In the genomic region with DNA sequence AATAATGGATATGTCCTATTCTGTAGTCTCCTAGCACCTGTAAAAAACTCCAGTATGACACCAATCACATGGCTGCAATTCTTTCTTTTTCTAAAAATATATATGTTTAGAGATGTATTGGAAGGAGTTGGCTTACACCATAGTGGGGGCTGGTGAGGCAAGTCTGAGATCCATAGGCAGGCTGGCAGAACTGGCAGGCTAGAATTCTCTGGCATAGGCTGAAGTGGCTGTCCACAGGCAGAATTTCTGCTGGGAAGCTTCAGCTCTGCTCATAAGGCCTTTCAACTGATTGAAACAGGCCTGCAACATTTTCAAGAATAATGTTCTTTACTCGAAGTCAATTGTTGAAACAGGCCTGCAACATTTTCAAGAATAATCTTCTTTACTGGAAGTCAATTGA, we compare ENCODE assay signal across 23 cellular contexts. TPM values are rescaled to one million over a fixed set of nuclear protein-coding genes. Genes with fewer than 3 reads are reported as not detected.
DNase-seq lines count a peak whose midpoint lies in the region; ATAC-seq, FAIRE-seq and TF ChIP-seq lines count a peak whose summit lies in the region.
"Had no signal": no experiment of that assay in that cellular context is flagged by ENCODE, and none has a peak within 500 bp of the region (broad histone marks: within the 10 kb centered on the region; RNA-seq: fewer than 3 reads in every experiment).

No MANE protein-coding gene starts in this region.

- in situ Hi-C loops in GM13977 (cut with MboI; ENCODE audit: low pct_unique_long_range_greater_than_20kb, low sequenced_read_pairs, unreplicated experiment) = no loop called here

- FAIRE-seq in G401.6 (lab: Jason Lieb, UNC) (peak; percentile 13), pancreas (lab: Jason Lieb, UNC) (no peak)
- FAIRE-seq: GM12892, GM19239, HTR-8/SVneo had no signal

- no peaks in the 10 kb centered on the region for H3K9me2 ChIP-seq in GM23338 (ENCODE audit: insufficient read depth)
- no peaks in the 10 kb centered on the region for H3K9me2 ChIP-seq in SK-N-SH
- H3K9me2 ChIP-seq in hepatocyte (replicated peaks; ENCODE audit: insufficient read depth) = no peaks in the 10 kb centered on the region

- TF ChIP-seq CTCF in GM23338 (conservative IDR thresholded peaks at IDR 0.05; ENCODE audit: low read depth in 2 of 2) (no peak), SK-N-SH (IDR thresholded peaks at IDR 0.05) (no peak), osteoblast (IDR thresholded peaks at IDR 0.05; ENCODE audit: extremely low read depth, low read depth, low read length) (no peak), GM13977 (IDR thresholded peaks at IDR 0.05; ENCODE audit: extremely low read depth, insufficient read depth, missing control alignments) (no peak), pancreas (IDR thresholded peaks at IDR 0.05) (no peak), hepatocyte (IDR thresholded peaks at IDR 0.05; ENCODE audit: poor library complexity) (no peak)

- peaks cover 100% of the 10 kb centered on the region for H3K79me2 ChIP-seq in GM23338 (replicated peaks; ENCODE audit: insufficient read depth)
- H3K79me2 ChIP-seq in SK-N-SH (ENCODE audit: insufficient read depth) = peaks cover 100% of the 10 kb centered on the region
- H3K79me2 ChIP-seq in osteoblast (ENCODE audit: insufficient read depth, low read length) = peaks cover 98% of the 10 kb centered on the region
- peaks cover 12% of the 10 kb centered on the region for H3K79me2 ChIP-seq in hepatocyte

- no peaks in the 10 kb centered on the region for H3K9me3 Mint-ChIP-seq in GM23338

- ATAC-seq in GM23338 (peak; percentile 41), pancreas (no peak)

- no peak for TF ChIP-seq RAD21 in SK-N-SH (IDR thresholded peaks at IDR 0.05; ENCODE audit: low read length)

- DNase-seq in GM23338 (ENCODE audit: low spot score) = no peak
- DNase-seq in SK-N-SH = peak; percentile 10
- DNase-seq in osteoblast (ENCODE audit: insufficient read length, low spot score, missing footprints) = no peak
- DNase-seq in GM13977 (ENCODE audit: low spot score) = no peak
- DNase-seq in pancreas = no peak
- DNase-seq in hepatocyte (ENCODE audit: low spot score) = no peak
- DNase-seq: ACHN, BE2C, Calu3, DMS79 treated with DMSO at 0.1 percent for 48 hours, H9, KBM-7, MM.1S, NCI-H2029, NCI-H446 treated with DMSO at 0.1 percent for 48 hours, NCI-H526, T-helper 1 cell had no signal

- POLR2A ChIA-PET in SK-N-SH (lab: Yijun Ruan, JAX) = no interaction called here

- H3K27me3 Mint-ChIP-seq in GM23338 (ENCODE audit: insufficient read depth, low read depth, poor library complexity) = no peaks in the 10 kb centered on the region

- H3K9ac ChIP-seq in SK-N-SH = no peak overlapping the region

- no peak for TF ChIP-seq EP300 in SK-N-SH (IDR thresholded peaks at IDR 0.05; ENCODE audit: borderline replicate concordance in 1 of 2, low read depth in 1 of 2, low read length in 1 of 2)

- 0 out of 2 replicates have a peak, but pooled peaks cover 8% of the 10 kb centered on the region for H3F3A ChIP-seq in GM23338 (replicated peaks; ENCODE audit: low read depth)
- no peaks in the 10 kb centered on the region for H3F3A ChIP-seq in SK-N-SH (replicated peaks; ENCODE audit: insufficient read depth)

- H3K36me3 ChIP-seq in GM23338 (ENCODE audit: insufficient read depth) (no peaks in the 10 kb centered on the region), SK-N-SH (replicated peaks in 1 of 2; ENCODE audit: control insufficient read depth in 1 of 2, insufficient read depth in 2 of 2, low read length in 1 of 2) (peaks cover 0 to 26% of the 10 kb centered on the region in 2 experiments), osteoblast (ENCODE audit: insufficient read depth, low read length) (peaks cover 30% of the 10 kb centered on the region), pancreas (no peaks in the 10 kb centered on the region), hepatocyte (replicated peaks; ENCODE audit: insufficient read depth, low read depth) (no peaks in the 10 kb centered on the region)
- H3K36me3 ChIP-seq: BE2C had no signal

- intact Hi-C loops in pancreas (cut with DNase I) = no loop called here

- WGBS in SK-N-SH (ENCODE audit: low lambda C conversion rate) = 24% methylated on average over 1 of the region's 1 CpG
- WGBS in pancreas, 2 donors = 39 to 48% methylated on average over 1 of the region's 1 CpG
- 69% methylated on average over 1 of the region's 1 CpG for WGBS in hepatocyte (ENCODE audit: low lambda C conversion rate, missing lambda C conversion rate)

- no peaks in the 10 kb centered on the region for H3K27me3 ChIP-seq in GM23338 (ENCODE audit: insufficient read depth)
- no peaks in the 10 kb centered on the region for H3K27me3 ChIP-seq in SK-N-SH (ENCODE audit: insufficient read depth)
- H3K27me3 ChIP-seq in osteoblast (ENCODE audit: insufficient read depth, low read length) = no peaks in the 10 kb centered on the region
- no peaks in the 10 kb centered on the region for H3K27me3 ChIP-seq in pancreas
- no peaks in the 10 kb centered on the region for H3K27me3 ChIP-seq in hepatocyte
- H3K27me3 ChIP-seq: BE2C had no signal

- H4K20me1 ChIP-seq in GM23338 (replicated peaks; ENCODE audit: insufficient read depth) = peaks cover 91% of the 10 kb centered on the region
- peaks cover 45% of the 10 kb centered on the region for H4K20me1 ChIP-seq in SK-N-SH (ENCODE audit: insufficient read depth)
- peaks cover 62% of the 10 kb centered on the region for H4K20me1 ChIP-seq in osteoblast (ENCODE audit: insufficient read depth, low read length)
- H4K20me1 ChIP-seq in hepatocyte (ENCODE audit: insufficient read depth, poor library complexity, severe bottlenecking) = no peaks in the 10 kb centered on the region

- CTCF ChIA-PET in SK-N-SH (lab: Yijun Ruan, JAX) = interaction anchor here (0.6 to 1.2 kb wide), 4 partner anchors 9 to 805 kb away, joined by 3 to 4 read pairs (median 3); no protein-coding TSS in a partner anchor

- H2AFZ ChIP-seq in GM23338 = no peak overlapping the region
- H2AFZ ChIP-seq in SK-N-SH (ENCODE audit: low read depth) = no peak overlapping the region
- no peak overlapping the region for H2AFZ ChIP-seq in osteoblast (ENCODE audit: low read length)
- no peak overlapping the region for H2AFZ ChIP-seq in hepatocyte

- H3K4me1 Mint-ChIP-seq in GM23338 = peaks cover 44% of the 10 kb centered on the region
- H3K4me1 Mint-ChIP-seq: CD14-positive monocyte had no signal

- H3K27ac ChIP-seq in GM23338 (ENCODE audit: low read depth) (peak overlapping the region; percentile 51), SK-N-SH (ENCODE audit: low read depth in 2 of 2, low read length in 1 of 2) (peak overlapping the region; percentile 5 to 18; a peak in 1 of 4 replicates), osteoblast (ENCODE audit: low read depth, low read length) (peak overlapping the region; percentile 50), pancreas (no peak overlapping the region), hepatocyte (no peak overlapping the region)
- H3K27ac ChIP-seq: RWPE1 had no signal

- peaks cover 20% of the 10 kb centered on the region; the same call in 2 of the 3 replicates for H3K36me3 Mint-ChIP-seq in GM23338 (ENCODE audit: low read depth)
- H3K36me3 Mint-ChIP-seq: CD14-positive monocyte had no signal

- H3K4me3 Mint-ChIP-seq in GM23338 = no peak overlapping the region
- H3K4me3 Mint-ChIP-seq: CD14-positive monocyte, H9 had no signal

- no peak overlapping the region; the same call in 1 of the 2 replicates for H3K4me2 ChIP-seq in GM23338
- H3K4me2 ChIP-seq in SK-N-SH = no peak overlapping the region
- H3K4me2 ChIP-seq in osteoblast (ENCODE audit: insufficient read depth, low read length) = no peak overlapping the region
- no peak overlapping the region for H3K4me2 ChIP-seq in hepatocyte

- H3K4me3 ChIP-seq in GM23338 (no peak overlapping the region), SK-N-SH (ENCODE audit: low read depth in 2 of 2, low read length in 1 of 2) (no peak overlapping the region), osteoblast (ENCODE audit: insufficient read depth, low read length) (no peak overlapping the region), pancreas (no peak overlapping the region), hepatocyte (no peak overlapping the region)

- peaks cover 53% of the 10 kb centered on the region for H3K4me1 ChIP-seq in GM23338 (ENCODE audit: insufficient read depth)
- H3K4me1 ChIP-seq in SK-N-SH (ENCODE audit: control insufficient read depth in 1 of 2, insufficient read depth in 2 of 2, low read depth in 1 of 2, low read length in 1 of 2) = peaks cover 0 to 8% of the 10 kb centered on the region in 2 experiments; a peak in 2 of 4 replicates
- H3K4me1 ChIP-seq in osteoblast (ENCODE audit: insufficient read depth, low read length) = peaks cover 30% of the 10 kb centered on the region
- no peaks in the 10 kb centered on the region for H3K4me1 ChIP-seq in pancreas
- no peaks in the 10 kb centered on the region for H3K4me1 ChIP-seq in hepatocyte (ENCODE audit: insufficient read depth)
- H3K4me1 ChIP-seq: BE2C had no signal

- H3K9me3 ChIP-seq in SK-N-SH (no peaks in the 10 kb centered on the region), osteoblast (ENCODE audit: low read depth, low read length) (no peaks in the 10 kb centered on the region), pancreas (no peaks in the 10 kb centered on the region), hepatocyte (ENCODE audit: low read depth) (no peaks in the 10 kb centered on the region)
- H3K9me3 ChIP-seq: BE2C had no signal

- H3K27ac Mint-ChIP-seq in GM23338 = no peak overlapping the region
- H3K27ac Mint-ChIP-seq: CD14-positive monocyte had no signal

TF ChIP-seq in GM23338, 12 proteins besides CTCF, POLR2A, EP300 and RAD21 (continues in another document):
- no peak for TF ChIP-seq NANOG (IDR thresholded peaks at IDR 0.05; ENCODE audit: borderline replicate concordance)

RNA-seq across cellular contexts. Expression of gene FGF2, which starts 37.0 kb away (rescaled TPM):
- total RNA-seq in GM23338 (2014; rRNA removed; shearing (Covaris generic)) = 84.4 and 96.0 TPM in 2 replicates
- polyA plus RNA-seq in GM23338 (2016; fragmentation: Nextera tagmentation; extraction: Ambion mirVana) (28.3 and 28.8 TPM in 2 replicates), SK-N-SH (2012; rRNA removed) (11.1 and 17.0 TPM in 2 replicates), pancreas (under 1 TPM; 0.49 to 0.59 TPM), hepatocyte (3.9 and 4.5 TPM in 2 replicates)
- polyA plus RNA-seq in SK-N-SH (2012; cell fraction: cytosol; rRNA removed) = 18.6 and 22.5 TPM in 2 replicates
- 6.7 and 18.4 TPM in 2 replicates for polyA plus RNA-seq in SK-N-SH (2012; cell fraction: nucleus; rRNA removed)
- total RNA-seq in osteoblast (69.2 and 86.5 TPM in 2 replicates), pancreas (1 to 10 TPM in 2 of 6 donors, under 1 TPM in 4; 0.41 to 1.6 (median 0.88) TPM), hepatocyte (9.7 and 11.3 TPM in 2 replicates)
- polyA plus RNA-seq: CD14-positive monocyte had no signal

RNA-seq across cellular contexts. Expression of gene NUDT6, which starts 58.8 kb away (rescaled TPM):
- total RNA-seq in GM23338 (2014; rRNA removed; shearing (Covaris generic)) = 4.4 and 4.9 TPM in 2 replicates
- polyA plus RNA-seq in GM23338 (2016; fragmentation: Nextera tagmentation; extraction: Ambion mirVana) (9.1 TPM in 2 replicates), SK-N-SH (2012; rRNA removed) (10.1 and 10.5 TPM in 2 replicates), pancreas (1 to 10 TPM; 6.8 to 8.2 TPM), hepatocyte (4.4 and 5.6 TPM in 2 replicates)
- polyA plus RNA-seq in SK-N-SH (2012; cell fraction: cytosol; rRNA removed) = 9.1 and 9.6 TPM in 2 replicates
- polyA plus RNA-seq in SK-N-SH (2012; cell fraction: nucleus; rRNA removed) = 10.1 and 10.4 TPM in 2 replicates
- total RNA-seq in osteoblast (6.2 and 7.4 TPM in 2 replicates), pancreas (1 to 10 TPM; 1.6 to 3.0 (median 2.0) TPM), hepatocyte (5.3 and 11.0 TPM in 2 replicates)

Comparison
In these comparisons a context has a peak if more than half of its experiments do, and no peak if none do; other contexts are left out.
1. H3K27ac ChIP-seq: peak in GM23338 (single experiment), SK-N-SH (2 of 2) and osteoblast (single experiment); none in pancreas (0 of 4) and hepatocyte (single experiment).